In the genomic region with DNA sequence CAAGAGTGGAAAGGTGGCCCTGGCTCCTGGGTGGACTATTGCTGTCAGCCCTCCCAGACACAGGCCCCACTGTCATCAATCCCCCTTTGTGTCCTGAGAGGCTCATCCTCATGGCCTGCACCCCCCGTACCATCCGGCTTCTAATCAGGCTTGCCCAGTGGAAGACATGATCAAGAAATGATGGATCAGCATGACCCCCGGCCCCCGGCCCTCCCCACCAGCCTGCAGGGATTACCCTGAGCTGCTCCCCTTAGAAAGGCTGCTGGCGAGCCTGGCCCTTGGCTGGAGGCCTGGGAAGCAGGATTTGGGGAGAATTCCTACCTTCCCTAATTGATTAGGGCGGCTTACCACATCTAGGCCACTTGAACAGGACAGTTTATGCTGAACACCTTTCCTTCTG, we compare ENCODE assay signal across 23 cellular contexts.
"Had no signal": no experiment of that assay in that cellular context is flagged by ENCODE, and none has a peak within 500 bp of the region (broad histone marks: within the 10 kb centered on the region; RNA-seq: fewer than 3 reads in every experiment).

No MANE protein-coding gene starts in this region.

- H3K36me3 ChIP-seq: colonic mucosa, esophagus muscularis mucosa, esophagus squamous epithelium, gastrocnemius medialis, gastroesophageal sphincter, heart left ventricle, heart right ventricle had no signal

- DNase-seq: colonic mucosa; cortex of kidney; dermis blood vessel endothelial cell; dorsolateral prefrontal cortex; effector CD4-positive, alpha-beta T cell; effector CD8-positive, alpha-beta T cell; effector memory CD4-positive, alpha-beta T cell; effector memory CD8-positive, alpha-beta T cell; endodermal cell; erythroblast; esophagus squamous epithelium; foreskin fibroblast; foreskin keratinocyte; foreskin melanocyte; gastrocnemius medialis; glutamatergic neuron; head of caudate nucleus; heart left ventricle; heart right ventricle had no signal

- H3K27me3 ChIP-seq: colonic mucosa, esophagus muscularis mucosa, esophagus squamous epithelium, foreskin keratinocyte, gastrocnemius medialis had no signal

- H3K27ac ChIP-seq: colonic mucosa, coronary artery, epithelial cell of prostate, esophagus muscularis mucosa, esophagus squamous epithelium, foreskin keratinocyte, gastrocnemius medialis, gastroesophageal sphincter, heart left ventricle, heart right ventricle had no signal

- H3K9me3 ChIP-seq: colonic mucosa, esophagus muscularis mucosa, esophagus squamous epithelium, gastrocnemius medialis, gastroesophageal sphincter, heart left ventricle, heart right ventricle had no signal

- H3K4me3 ChIP-seq: colonic mucosa, coronary artery, dorsolateral prefrontal cortex, esophagus muscularis mucosa, esophagus squamous epithelium, gastrocnemius medialis, gastroesophageal sphincter, heart left ventricle, heart right ventricle had no signal
